Comparison of ENCODE assay signal across 16 cellular contexts in the genomic region with DNA sequence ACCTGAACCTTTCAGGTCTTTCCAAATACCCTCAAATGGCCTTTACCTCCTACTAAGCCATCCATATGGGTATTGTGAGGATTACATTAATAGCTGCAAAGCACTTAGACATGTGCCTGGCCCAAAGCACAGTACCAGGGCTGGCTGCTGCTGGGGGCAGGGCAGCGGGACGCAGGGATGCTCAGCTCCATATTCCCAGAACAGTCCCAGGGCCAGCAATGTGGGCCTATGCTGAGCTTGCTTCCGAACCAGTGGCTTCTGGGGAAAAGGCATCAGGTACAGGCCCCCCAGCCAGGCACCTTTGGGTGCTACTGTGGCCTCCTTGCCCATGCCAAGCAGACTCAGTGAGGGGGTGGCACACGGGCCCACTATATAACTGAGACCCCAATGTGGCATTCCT. TPM values are rescaled to one million over a fixed set of nuclear protein-coding genes. Genes with fewer than 3 reads are reported as not detected.
DNase-seq lines count a peak whose midpoint lies in the region; ATAC-seq and FAIRE-seq lines count a peak whose summit lies in the region.
"Had no signal": no experiment of that assay in that cellular context is flagged by ENCODE, and none has a peak within 500 bp of the region (broad histone marks: within the 10 kb centered on the region; RNA-seq: fewer than 3 reads in every experiment).

No MANE protein-coding gene starts in this region.

- H3K36me3 ChIP-seq in stomach smooth muscle (ENCODE audit: control insufficient read depth in 2 of 2, insufficient read depth in 2 of 2, low read length in 2 of 2), result peaks cover 16 to 26% of the 10 kb centered on the region in 2 donors

- H3K4me3 ChIP-seq in right cardiac atrium (ENCODE audit: low read length), result no peak overlapping the region
- peak overlapping the region; percentile 37 to 60 for H3K4me3 ChIP-seq in stomach smooth muscle (ENCODE audit: low read length in 2 of 2)
- H3K4me3 ChIP-seq: GM12878, SJCRH30 had no signal

- CTCF ChIA-PET in activated CD4-positive, alpha-beta T cell treated with anti-CD3 and anti-CD28 coated beads, Interleukin-2, amount 10 ng/mL, durations not matched to agents 7 days and 5 days (lab: Charles Lee), result interaction anchor here (0.5 to 2.0 kb wide), 3 partner anchors 9 to 85 kb away, joined by 4 to 6 read pairs (median 6); no protein-coding TSS in a partner anchor

- 77% methylated on average over 4 of the region's 4 CpGs for WGBS in right cardiac atrium

- peaks cover 11% of the 10 kb centered on the region for H3K9me3 Mint-ChIP-seq in activated CD4-positive, alpha-beta T cell treated with anti-CD3 and anti-CD28 coated beads, Interleukin-2, amount 10 ng/mL, durations not matched to agents 7 days and 5 days
- H3K9me3 Mint-ChIP-seq in activated T-helper 17 cell treated with anti-CD3 and anti-CD28 coated beads, Interleukin-2, amount 50 U/mL, for 72 hours, result no peaks in the 10 kb centered on the region

- FAIRE-seq in RCC 7860 (lab: Jason Lieb, UNC), result no peak
- FAIRE-seq: A204.1, GM12878, H1 had no signal

- peaks cover 50% of the 10 kb centered on the region for H3K4me1 ChIP-seq in right cardiac atrium (ENCODE audit: control insufficient read depth, insufficient read depth, low read length)
- peaks cover 100% of the 10 kb centered on the region for H3K4me1 ChIP-seq in stomach smooth muscle (ENCODE audit: control insufficient read depth, insufficient read depth, low read length)

- H3K27ac Mint-ChIP-seq in activated CD4-positive, alpha-beta T cell treated with anti-CD3 and anti-CD28 coated beads, Interleukin-2, amount 10 ng/mL, durations not matched to agents 7 days and 5 days, result peak overlapping the region; percentile 67
- peak overlapping the region; percentile 92 for H3K27ac Mint-ChIP-seq in activated T-helper 17 cell treated with anti-CD3 and anti-CD28 coated beads, Interleukin-2, amount 50 U/mL, for 72 hours
- H3K27ac Mint-ChIP-seq: activated T-helper 2 cell treated with anti-CD3 and anti-CD28 coated beads, Interferon-gamma antibody, Interleukin-2, Interleukin-4, amounts not matched to agents 10 μg/mL and 5 μg/mL and 100 μg/mL, durations not matched to agents 14 hours and 24 hours and 36 hours had no signal

- POLR2A ChIA-PET in activated CD4-positive, alpha-beta T cell treated with anti-CD3 and anti-CD28 coated beads, Interleukin-2, amount 10 ng/mL, durations not matched to agents 7 days and 5 days (lab: Charles Lee), result interaction anchor here (0.6 to 0.7 kb wide), 3 partner anchors 9 to 20 kb away, joined by 3 to 5 read pairs (median 3); no protein-coding TSS in a partner anchor

- no peaks in the 10 kb centered on the region for H3K27me3 Mint-ChIP-seq in activated CD4-positive, alpha-beta T cell treated with anti-CD3 and anti-CD28 coated beads, Interleukin-2, amount 10 ng/mL, durations not matched to agents 7 days and 5 days
- no peaks in the 10 kb centered on the region for H3K27me3 Mint-ChIP-seq in activated T-helper 17 cell treated with anti-CD3 and anti-CD28 coated beads, Interleukin-2, amount 50 U/mL, for 72 hours

- H3K9ac ChIP-seq in stomach smooth muscle (ENCODE audit: low read length in 2 of 2), result peak overlapping the region; percentile 21 to 100

- intact Hi-C loops in right cardiac atrium (cut with DNase I), result no loop called here

- ATAC-seq in activated T-helper 17 cell treated with anti-CD3 and anti-CD28 coated beads, Interleukin-2, amount 50 U/mL, for 72 hours (replicated peaks), result no peak
- no peak for ATAC-seq in right cardiac atrium
- ATAC-seq: GM12878 had no signal

- H3K27ac ChIP-seq in right cardiac atrium (ENCODE audit: low read length) (peak overlapping the region; percentile 54), stomach smooth muscle (ENCODE audit: low read length) (peak overlapping the region; percentile 76)

- no peak for DNase-seq in activated CD4-positive, alpha-beta T cell treated with anti-CD3 and anti-CD28 coated beads, Interleukin-2, amount 10 ng/mL, durations not matched to agents 7 days and 5 days
- no peak for DNase-seq in activated CD4-positive, alpha-beta T cell treated with anti-CD3 and anti-CD28 coated beads for 48 hours
- DNase-seq in right cardiac atrium (no peak), AG08395 (ENCODE audit: low spot score) (no peak), RCC 7860 (ENCODE audit: low spot score) (no peak), NCI-H1694 (lab: John Stamatoyannopoulos, UW) (no peak)
- DNase-seq: DMS53, NCI-H1092 treated with DMSO at 0.1 percent for 48 hours, NCI-H510A had no signal

- H3K36me3 Mint-ChIP-seq in activated CD4-positive, alpha-beta T cell treated with anti-CD3 and anti-CD28 coated beads, Interleukin-2, amount 10 ng/mL, durations not matched to agents 7 days and 5 days (ENCODE audit: low read depth), result peaks cover 25% of the 10 kb centered on the region
- no peaks in the 10 kb centered on the region for H3K36me3 Mint-ChIP-seq in activated T-helper 17 cell treated with anti-CD3 and anti-CD28 coated beads, Interleukin-2, amount 50 U/mL, for 72 hours (ENCODE audit: low read depth)

- peaks cover 66% of the 10 kb centered on the region for H3K4me1 Mint-ChIP-seq in activated CD4-positive, alpha-beta T cell treated with anti-CD3 and anti-CD28 coated beads, Interleukin-2, amount 10 ng/mL, durations not matched to agents 7 days and 5 days
- H3K4me1 Mint-ChIP-seq in activated T-helper 17 cell treated with anti-CD3 and anti-CD28 coated beads, Interleukin-2, amount 50 U/mL, for 72 hours, result peaks cover 40% of the 10 kb centered on the region

- H3K9me3 ChIP-seq in right cardiac atrium (ENCODE audit: control insufficient read depth, low read length) (no peaks in the 10 kb centered on the region), stomach smooth muscle (ENCODE audit: control insufficient read depth in 2 of 2, low read length in 2 of 2) (no peaks in the 10 kb centered on the region)
- H3K9me3 ChIP-seq: SJCRH30 had no signal

- H3K27me3 ChIP-seq in right cardiac atrium (ENCODE audit: control insufficient read depth, insufficient read depth) (no peaks in the 10 kb centered on the region), stomach smooth muscle (ENCODE audit: control insufficient read depth in 1 of 2, insufficient read depth in 2 of 2, low read length in 2 of 2) (no peaks in the 10 kb centered on the region)
- H3K27me3 ChIP-seq: SJCRH30 had no signal

- H3K4me3 Mint-ChIP-seq in activated CD4-positive, alpha-beta T cell treated with anti-CD3 and anti-CD28 coated beads, Interleukin-2, amount 10 ng/mL, durations not matched to agents 7 days and 5 days, result no peak overlapping the region
- H3K4me3 Mint-ChIP-seq in activated T-helper 17 cell treated with anti-CD3 and anti-CD28 coated beads, Interleukin-2, amount 50 U/mL, for 72 hours, result peak overlapping the region; percentile 70

RNA-seq across cellular contexts. Expression of a gene that starts 10.4 kb away (rescaled TPM):
- 10 to 100 TPM; 31.9 to 35.1 TPM for total RNA-seq in activated CD4-positive, alpha-beta T cell treated with anti-CD3 and anti-CD28 coated beads, Interleukin-2, amount 10 ng/mL, durations not matched to agents 7 days and 5 days
- total RNA-seq in activated T-helper 17 cell treated with anti-CD3 and anti-CD28 coated beads, Interleukin-2, amount 50 U/mL, for 72 hours, result 10 to 100 TPM; 38.3 to 54.1 TPM
- 100 to 1,000 TPM; 133 to 305 (median 171) TPM for total RNA-seq in right cardiac atrium
- 80.5 TPM for polyA plus RNA-seq in right cardiac atrium
